ENCODE assay signal across 20 cellular contexts in the genomic region with DNA sequence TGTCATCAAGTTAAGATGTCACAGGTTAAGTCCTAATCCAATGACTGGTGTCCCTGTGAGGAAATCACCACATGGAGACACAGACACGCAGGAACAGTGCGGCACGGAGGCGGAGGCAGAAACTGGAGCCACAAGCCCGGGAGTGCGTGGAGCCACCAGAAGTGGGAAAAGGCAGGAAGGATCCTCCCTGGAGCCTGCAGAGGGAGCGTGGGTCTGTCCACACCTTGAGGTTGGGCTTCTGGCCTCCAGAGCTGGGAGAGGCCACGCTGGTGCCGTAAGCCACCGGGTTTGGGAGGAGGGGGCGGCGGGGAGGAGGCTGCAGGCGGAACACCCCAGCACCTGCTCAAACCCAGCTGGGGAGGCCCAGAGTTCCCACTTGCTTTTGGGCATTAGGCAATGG. TPM values are rescaled to one million over a fixed set of nuclear protein-coding genes. Genes with fewer than 3 reads are reported as not detected.
DNase-seq lines count a peak whose midpoint lies in the region; ATAC-seq and TF ChIP-seq lines count a peak whose summit lies in the region.
"Had no signal": no experiment of that assay in that cellular context is flagged by ENCODE, and none has a peak within 500 bp of the region (broad histone marks: within the 10 kb centered on the region; RNA-seq: fewer than 3 reads in every experiment).

No MANE protein-coding gene starts in this region.

- TF ChIP-seq CTCF in 22Rv1 (IDR thresholded peaks at IDR 0.05) (no peak), WTC11 (IDR thresholded peaks at IDR 0.05) (no peak), neural crest cell (conservative IDR thresholded peaks at IDR 0.05) (no peak), MCF 10A (IDR thresholded peaks at IDR 0.05; ENCODE audit: unreplicated experiment) (no peak)
- no peak for TF ChIP-seq CTCF in CD4-positive, alpha-beta T cell (IDR thresholded peaks at IDR 0.05)

- intact Hi-C loops in CD4-positive, alpha-beta T cell (cut with DNase I, micrococcal nuclease): loop anchor here in 1 of 2 experiments (5.0 kb wide), 1 partner anchor 221 kb away; a partner anchor contains a TSS
- intact Hi-C loops in MCF 10A (cut with micrococcal nuclease): no loop called here

- no peak for DNase-seq in CD4-positive, alpha-beta T cell
- DNase-seq in WTC11 (ENCODE audit: low spot score) (no peak), neural crest cell (ENCODE audit: low read depth, low spot score) (no peak), COR-L47 (lab: John Stamatoyannopoulos, UW) (no peak), MCF 10A (ENCODE audit: unreplicated experiment) (no peak)
- DNase-seq: DMS53; GDM1; GOT3; HCEC 1CT; KBM-7; NCI-H1092; NCI-H1436; NCI-H1930; NK-92 treated with Interleukin-12 subunit alpha and Interleukin-12 subunit beta, amount 100 ng/mL, for 24 hours; SJCRH30 had no signal

- H3K4me1 Mint-ChIP-seq in CD4-positive, alpha-beta T cell (ENCODE audit: low read depth): peaks cover 14% of the 10 kb centered on the region
- H3K4me1 Mint-ChIP-seq in WTC11: peaks cover 15% of the 10 kb centered on the region
- peaks cover 11% of the 10 kb centered on the region for H3K4me1 Mint-ChIP-seq in neural crest cell
- H3K4me1 Mint-ChIP-seq in MCF 10A (ENCODE audit: insufficient read depth, unreplicated experiment): peaks cover 11% of the 10 kb centered on the region

- no peaks in the 10 kb centered on the region for H3K9me3 ChIP-seq in CD4-positive, alpha-beta T cell (ENCODE audit: control insufficient read depth, low read length)
- H3K9me3 ChIP-seq: SJCRH30 had no signal

- no peaks in the 10 kb centered on the region for H3K9me3 Mint-ChIP-seq in CD4-positive, alpha-beta T cell
- H3K9me3 Mint-ChIP-seq in WTC11: no peaks in the 10 kb centered on the region
- H3K9me3 Mint-ChIP-seq in neural crest cell: no peaks in the 10 kb centered on the region
- H3K9me3 Mint-ChIP-seq in MCF 10A (ENCODE audit: unreplicated experiment): peaks cover under 1% of the 10 kb centered on the region

- H3K36me3 Mint-ChIP-seq in CD4-positive, alpha-beta T cell (ENCODE audit: low read depth): no peaks in the 10 kb centered on the region
- H3K36me3 Mint-ChIP-seq in WTC11 (no peaks in the 10 kb centered on the region), neural crest cell (ENCODE audit: low read depth) (peaks cover 3% of the 10 kb centered on the region), MCF 10A (ENCODE audit: insufficient read depth, unreplicated experiment) (peaks cover 13% of the 10 kb centered on the region)

- no TSS peak for BruUV-seq in MCF 10A (replicated peaks; lab: Mats Ljungman, UMichigan)

- no peak for ATAC-seq in CD4-positive, alpha-beta T cell (ENCODE audit: poor library complexity)
- ATAC-seq in WTC11 (no peak), HG03521 (IDR thresholded peaks at IDR 0.05; ENCODE audit: unreplicated experiment) (no peak)
- ATAC-seq: Panc1 had no signal

- no peaks in the 10 kb centered on the region for H3K27me3 ChIP-seq in CD4-positive, alpha-beta T cell (ENCODE audit: control insufficient read depth, insufficient read depth, low read length)

- CTCF ChIA-PET in CD4-positive, alpha-beta T cell (lab: Charles Lee): no interaction called here
- CTCF ChIA-PET in WTC11 (lab: Charles Lee) (no interaction called here), MCF 10A (lab: Yijun Ruan, JAX) (interaction anchor here (1.5 kb wide), 1 partner anchor 10 kb away, joined by 6 read pairs; no protein-coding TSS in a partner anchor)

- H3K27ac Mint-ChIP-seq in CD4-positive, alpha-beta T cell: no peak overlapping the region
- H3K27ac Mint-ChIP-seq in WTC11: peak overlapping the region; percentile 63; the same call in 1 of the 2 replicates
- H3K27ac Mint-ChIP-seq in neural crest cell (ENCODE audit: unreplicated experiment): no peak overlapping the region
- H3K27ac Mint-ChIP-seq in MCF 10A (ENCODE audit: low read depth, unreplicated experiment): no peak overlapping the region

- POLR2A ChIA-PET in CD4-positive, alpha-beta T cell (lab: Charles Lee): no interaction called here
- POLR2A ChIA-PET in WTC11 (lab: Charles Lee) (no interaction called here), MCF 10A (lab: Yijun Ruan, JAX) (no interaction called here)

- peak overlapping the region; percentile 17; the same call in 1 of the 2 replicates for H3K27ac ChIP-seq in 22Rv1
- H3K27ac ChIP-seq in CD4-positive, alpha-beta T cell (ENCODE audit: low read depth, low read length): no peak overlapping the region
- H3K27ac ChIP-seq: SJCRH30 had no signal

- no peaks in the 10 kb centered on the region for H3K27me3 Mint-ChIP-seq in CD4-positive, alpha-beta T cell
- no peaks in the 10 kb centered on the region for H3K27me3 Mint-ChIP-seq in WTC11 (ENCODE audit: low read depth)
- H3K27me3 Mint-ChIP-seq in neural crest cell (ENCODE audit: low read depth): no peaks in the 10 kb centered on the region
- H3K27me3 Mint-ChIP-seq in MCF 10A (ENCODE audit: insufficient read depth, unreplicated experiment): no peaks in the 10 kb centered on the region

- peak overlapping the region; percentile 56 for H3K4me3 Mint-ChIP-seq in CD4-positive, alpha-beta T cell
- H3K4me3 Mint-ChIP-seq in WTC11 (no peak overlapping the region), neural crest cell (peak overlapping the region; percentile 74), MCF 10A (ENCODE audit: unreplicated experiment) (no peak overlapping the region)

TF ChIP-seq in WTC11, 78 proteins besides CTCF, POLR2A, EP300 and RAD21:
- TF ChIP-seq CBFB (CRISPR knock-in tag; IDR thresholded peaks at IDR 0.05; ENCODE audit: low read depth) (no peak), NR1H2 (CRISPR knock-in tag; IDR thresholded peaks at IDR 0.05) (no peak), TP53 (CRISPR knock-in tag; IDR thresholded peaks at IDR 0.05) (no peak), GRHL2 (CRISPR knock-in tag; IDR thresholded peaks at IDR 0.05; ENCODE audit: insufficient replicate concordance, severe bottlenecking) (no peak), ZNF416 (CRISPR knock-in tag; IDR thresholded peaks at IDR 0.05) (no peak)
- TF ChIP-seq, protein P1, sequence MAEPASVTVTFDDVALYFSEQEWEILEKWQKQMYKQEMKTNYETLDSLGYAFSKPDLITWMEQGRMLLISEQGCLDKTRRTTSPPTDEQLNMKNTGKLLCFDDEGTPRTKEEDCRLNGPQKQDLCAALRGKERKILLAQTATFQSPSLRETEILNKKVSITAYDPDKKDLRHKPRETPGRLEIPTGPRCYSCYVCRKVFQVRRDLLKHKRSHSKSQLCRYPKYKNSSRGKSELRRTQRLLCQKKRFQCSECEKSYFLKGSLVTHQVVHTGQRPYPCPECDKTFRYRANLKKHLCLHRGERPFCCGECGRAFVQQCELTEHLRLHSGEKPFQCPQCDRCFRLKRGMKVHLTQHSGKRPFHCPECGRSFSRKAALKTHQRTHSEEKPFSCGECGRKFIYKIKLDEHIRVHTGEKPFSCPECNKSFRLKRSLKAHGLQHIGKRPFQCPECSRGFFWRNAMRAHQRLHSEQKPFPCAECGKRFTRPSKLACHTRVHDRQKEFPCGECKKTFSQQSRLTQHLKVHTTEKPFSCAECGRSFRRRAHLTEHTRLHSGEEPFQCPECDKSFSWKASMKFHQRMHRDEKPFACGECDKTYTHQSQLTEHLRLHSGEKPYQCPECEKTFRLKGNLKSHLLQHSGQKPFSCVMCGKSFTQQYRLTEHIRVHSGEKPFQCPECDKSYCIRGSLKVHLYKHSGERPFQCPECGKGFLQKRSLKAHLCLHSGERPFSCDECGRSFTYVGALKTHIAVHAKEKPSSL (CRISPR knock-in tag; conservative IDR thresholded peaks at IDR 0.05): no peak
- TF ChIP-seq, protein P2, sequence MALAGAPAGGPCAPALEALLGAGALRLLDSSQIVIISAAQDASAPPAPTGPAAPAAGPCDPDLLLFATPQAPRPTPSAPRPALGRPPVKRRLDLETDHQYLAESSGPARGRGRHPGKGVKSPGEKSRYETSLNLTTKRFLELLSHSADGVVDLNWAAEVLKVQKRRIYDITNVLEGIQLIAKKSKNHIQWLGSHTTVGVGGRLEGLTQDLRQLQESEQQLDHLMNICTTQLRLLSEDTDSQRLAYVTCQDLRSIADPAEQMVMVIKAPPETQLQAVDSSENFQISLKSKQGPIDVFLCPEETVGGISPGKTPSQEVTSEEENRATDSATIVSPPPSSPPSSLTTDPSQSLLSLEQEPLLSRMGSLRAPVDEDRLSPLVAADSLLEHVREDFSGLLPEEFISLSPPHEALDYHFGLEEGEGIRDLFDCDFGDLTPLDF (CRISPR knock-in tag; IDR thresholded peaks at IDR 0.05): no peak
- TF ChIP-seq, protein P3, sequence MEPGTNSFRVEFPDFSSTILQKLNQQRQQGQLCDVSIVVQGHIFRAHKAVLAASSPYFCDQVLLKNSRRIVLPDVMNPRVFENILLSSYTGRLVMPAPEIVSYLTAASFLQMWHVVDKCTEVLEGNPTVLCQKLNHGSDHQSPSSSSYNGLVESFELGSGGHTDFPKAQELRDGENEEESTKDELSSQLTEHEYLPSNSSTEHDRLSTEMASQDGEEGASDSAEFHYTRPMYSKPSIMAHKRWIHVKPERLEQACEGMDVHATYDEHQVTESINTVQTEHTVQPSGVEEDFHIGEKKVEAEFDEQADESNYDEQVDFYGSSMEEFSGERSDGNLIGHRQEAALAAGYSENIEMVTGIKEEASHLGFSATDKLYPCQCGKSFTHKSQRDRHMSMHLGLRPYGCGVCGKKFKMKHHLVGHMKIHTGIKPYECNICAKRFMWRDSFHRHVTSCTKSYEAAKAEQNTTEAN (CRISPR knock-in tag; IDR thresholded peaks at IDR 0.05): no peak
- TF ChIP-seq, protein P4, sequence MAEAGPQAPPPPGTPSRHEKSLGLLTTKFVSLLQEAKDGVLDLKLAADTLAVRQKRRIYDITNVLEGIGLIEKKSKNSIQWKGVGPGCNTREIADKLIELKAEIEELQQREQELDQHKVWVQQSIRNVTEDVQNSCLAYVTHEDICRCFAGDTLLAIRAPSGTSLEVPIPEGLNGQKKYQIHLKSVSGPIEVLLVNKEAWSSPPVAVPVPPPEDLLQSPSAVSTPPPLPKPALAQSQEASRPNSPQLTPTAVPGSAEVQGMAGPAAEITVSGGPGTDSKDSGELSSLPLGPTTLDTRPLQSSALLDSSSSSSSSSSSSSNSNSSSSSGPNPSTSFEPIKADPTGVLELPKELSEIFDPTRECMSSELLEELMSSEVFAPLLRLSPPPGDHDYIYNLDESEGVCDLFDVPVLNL (CRISPR knock-in tag; IDR thresholded peaks at IDR 0.05; ENCODE audit: borderline replicate concordance, low read depth): no peak

RNA-seq across cellular contexts. Expression of a gene that starts 3.8 kb away (rescaled TPM):
- 1 to 10 TPM; 4.4 TPM for total RNA-seq in CD4-positive, alpha-beta T cell
- 7.5 to 10.6 TPM (median 9.2 TPM) in 3 replicates for total RNA-seq in WTC11 (2021)
- total RNA-seq in neural crest cell: 25.2 and 26.6 TPM in 2 replicates
- 1.5 and 2.8 TPM in 2 replicates for total RNA-seq in MCF 10A (2022)

RNA-seq across cellular contexts. Expression of a gene that starts 16.4 kb away (rescaled TPM):
- 1,000 to 10,000 TPM; 3,015 to 3,210 TPM for total RNA-seq in CD4-positive, alpha-beta T cell
- total RNA-seq in WTC11 (2021) (2,016 to 2,119 TPM (median 2,047 TPM) in 3 replicates), neural crest cell (1,298 and 1,312 TPM in 2 replicates), MCF 10A (2022) (1,978 and 2,055 TPM in 2 replicates)

RNA-seq across cellular contexts. Expression of a gene that starts 24.0 kb away (rescaled TPM):
- total RNA-seq in CD4-positive, alpha-beta T cell: not detected
- 0.99 to 1.5 TPM (median 1.4 TPM) in 3 replicates for total RNA-seq in WTC11 (2021)
- not detected in 2 replicates for total RNA-seq in neural crest cell
- not detected in 2 replicates for total RNA-seq in MCF 10A (2022)
- total RNA-seq: A673, NCI-H460, SJCRH30 had no signal

RNA-seq across cellular contexts. Expression of a gene that starts 36.2 kb away (rescaled TPM):
- total RNA-seq in CD4-positive, alpha-beta T cell: under 1 TPM; 0.16 to 0.78 TPM
- 298 to 329 TPM (median 323 TPM) in 3 replicates for total RNA-seq in WTC11 (2021)
- 35.0 and 38.8 TPM in 2 replicates for total RNA-seq in neural crest cell
- total RNA-seq in MCF 10A (2022): 266 and 292 TPM in 2 replicates

Comparison
In these comparisons a context has a peak if more than half of its experiments do, and no peak if none do; other contexts are left out.
1. H3K4me3 Mint-ChIP-seq: peak in CD4-positive, alpha-beta T cell (single experiment) and neural crest cell (single experiment); none in WTC11 (single experiment) and MCF 10A (single experiment).